Comparison of ENCODE assay signal across 17 cellular contexts in genomic region chr1:46830665-46831322, GRCh38. TPM values are rescaled to one million over a fixed set of nuclear protein-coding genes. Genes with fewer than 3 reads are reported as not detected.
"Had no signal": no experiment of that assay in that cellular context is flagged by ENCODE, and none has a peak within 500 bp of the region (broad histone marks: within the 10 kb centered on the region; RNA-seq: fewer than 3 reads in every experiment).

No MANE protein-coding gene starts in this region.

- H3K36me3 ChIP-seq: ascending aorta, prostate gland, upper lobe of left lung, WERI-Rb-1 had no signal

- H3K9me3 ChIP-seq: ascending aorta, prostate gland, upper lobe of left lung had no signal

- H3K27me3 ChIP-seq: ascending aorta, upper lobe of left lung had no signal

- H3K4me1 ChIP-seq: ascending aorta, prostate gland, upper lobe of left lung had no signal

- H3K27ac ChIP-seq: ascending aorta, upper lobe of left lung, WERI-Rb-1 had no signal

- ATAC-seq: activated naive CD8-positive, alpha-beta T cell treated with anti-CD3 and anti-CD28 coated beads, Interleukin-2, amount 50 U/mL, for 24 hours; sciatic nerve; stimulated activated naive CD8-positive, alpha-beta T cell treated with anti-CD3 and anti-CD28 coated beads, Interleukin-15, amount 100 ng/mL, for 72 hours; T-helper 17 cell had no signal

- H3K4me3 ChIP-seq: ascending aorta, prostate gland, upper lobe of left lung had no signal

- DNase-seq: activated CD4-positive, alpha-beta T cell treated with anti-CD3 and anti-CD28 coated beads, Interleukin-2, amount 50 U/mL, for 48 hours; activated naive CD4-positive, alpha-beta T cell treated with anti-CD3 and anti-CD28 coated beads for 36 hours; activated naive CD8-positive, alpha-beta T cell treated with anti-CD3 and anti-CD28 coated beads, Interleukin-2, amount 50 U/mL, for 24 hours; erythroblast; hippocampal formation; nephron progenitor cell; stimulated activated naive CD8-positive, alpha-beta T cell treated with anti-CD3 and anti-CD28 coated beads, Interleukin-15, amount 100 ng/mL, for 72 hours; T-helper 17 cell; upper lobe of left lung; WERI-Rb-1 had no signal

RNA-seq across cellular contexts. Expression of gene CYP4B1, which starts 31.9 kb away (rescaled TPM):
- total RNA-seq: activated naive CD4-positive, alpha-beta T cell treated with anti-CD3 and anti-CD28 coated beads for 36 hours; activated T-helper 2 cell treated with anti-CD3 and anti-CD28 coated beads, Interferon-gamma antibody, Interleukin-2, Interleukin-4, amounts not matched to agents 10 μg/mL and 5 μg/mL and 100 μg/mL, durations not matched to agents 14 hours and 24 hours and 36 hours; chondrocyte; dermis microvascular lymphatic vessel endothelial cell; fibroblast of villous mesenchyme had no signal
